ENCODE assay signal across 29 cellular contexts in the genomic region with DNA sequence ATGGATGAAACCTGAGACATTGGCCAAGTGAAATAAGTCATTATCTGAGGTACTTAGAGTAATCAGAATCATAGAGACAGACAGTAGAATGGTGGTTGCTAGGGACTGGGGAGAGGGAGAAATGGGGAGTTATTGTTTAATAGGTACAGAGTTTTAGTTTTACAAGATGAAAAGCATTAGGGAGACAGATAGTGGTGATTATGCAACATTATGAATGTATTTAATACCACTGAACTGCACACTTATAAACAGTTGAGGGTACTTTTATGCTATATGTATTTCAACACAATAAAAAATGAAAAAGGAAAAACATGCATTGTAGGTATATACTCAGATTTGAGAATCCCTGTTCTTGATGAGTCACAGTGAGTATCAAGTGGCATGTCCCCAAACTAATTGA.
"Had no signal": no experiment of that assay in that cellular context is flagged by ENCODE, and none has a peak within 500 bp of the region (broad histone marks: within the 10 kb centered on the region; RNA-seq: fewer than 3 reads in every experiment).

No MANE protein-coding gene starts in this region.

- H3K27ac Mint-ChIP-seq: activated CD4-positive, alpha-beta memory T cell treated with anti-CD3 and anti-CD28 coated beads for 36 hours; activated naive CD4-positive, alpha-beta T cell treated with anti-CD3 and anti-CD28 coated beads, Interleukin-2, amount 50 U/mL, for 24 hours; activated naive CD8-positive, alpha-beta T cell treated with anti-CD3 and anti-CD28 coated beads, Interleukin-2, amount 50 U/mL, for 24 hours; activated T-cell treated with anti-CD3 and anti-CD28 coated beads, Interleukin-2, amount 50 U/mL, for 24 hours; activated T-helper 2 cell treated with anti-CD3 and anti-CD28 coated beads, Interferon-gamma antibody, Interleukin-2, Interleukin-4, amounts not matched to agents 10 μg/mL and 5 μg/mL and 100 μg/mL, durations not matched to agents 14 hours and 24 hours and 36 hours; dendritic cell treated with granulocyte-macrophage colony-stimulating factor and Interleukin-4, amounts not matched to agents 40 ng/mL and 50 ng/mL, for 4 days; mesothelial cell of epicardium had no signal

- H3K36me3 ChIP-seq: gastrocnemius medialis, ovary, prostate gland had no signal

- H3K27me3 Mint-ChIP-seq: activated CD4-positive, alpha-beta memory T cell treated with anti-CD3 and anti-CD28 coated beads for 36 hours; activated naive CD4-positive, alpha-beta T cell treated with anti-CD3 and anti-CD28 coated beads, Interleukin-2, amount 50 U/mL, for 24 hours; activated naive CD8-positive, alpha-beta T cell treated with anti-CD3 and anti-CD28 coated beads, Interleukin-2, amount 50 U/mL, for 24 hours; activated T-cell treated with anti-CD3 and anti-CD28 coated beads, Interleukin-2, amount 50 U/mL, for 24 hours; dendritic cell treated with granulocyte-macrophage colony-stimulating factor and Interleukin-4, amounts not matched to agents 40 ng/mL and 50 ng/mL, for 4 days; naive thymus-derived CD4-positive, alpha-beta T cell had no signal

- H3K4me1 ChIP-seq: esophagus muscularis mucosa, gastrocnemius medialis, prostate gland, testis, transverse colon had no signal

- H3K9me3 ChIP-seq: prostate gland, testis had no signal

- DNase-seq: activated CD4-positive, alpha-beta memory T cell treated with anti-CD3 and anti-CD28 coated beads for 36 hours; activated CD4-positive, alpha-beta T cell treated with anti-CD3 and anti-CD28 coated beads for 4 hours; activated CD8-positive, alpha-beta memory T cell treated with anti-CD3 and anti-CD28 coated beads, Interleukin-2, amount 50 U/mL, for 4 hours; activated naive CD8-positive, alpha-beta T cell treated with anti-CD3 and anti-CD28 coated beads, Interleukin-2, amount 50 U/mL, for 24 hours; activated T-cell treated with anti-CD3 and anti-CD28 coated beads, Interleukin-2, amount 50 U/mL, for 24 hours; amygdala; central memory CD4-positive, alpha-beta T cell; effector CD4-positive, alpha-beta T cell; gastrocnemius medialis; glutamatergic neuron; left cardiac atrium; mammary epithelial cell; naive thymus-derived CD4-positive, alpha-beta T cell; ovary; retina; stimulated activated CD4-positive, alpha-beta T cell treated with anti-CD3 and anti-CD28 coated beads, Interleukin-12 subunit alpha, Interleukin-12 subunit beta, amount 100 ng/mL, for 4 hours; stimulated activated CD4-positive, alpha-beta T cell treated with anti-CD3 and anti-CD28 coated beads, Interleukin-4, amount 100 ng/mL, for 1 hour; stimulated activated naive CD8-positive, alpha-beta T cell treated with anti-CD3 and anti-CD28 coated beads, Interleukin-15, Interleukin-2, amounts not matched to agents 100 U/mL and 50 U/mL, for 24 hours; testis; transverse colon had no signal

- H3K27ac ChIP-seq: esophagus muscularis mucosa, gastrocnemius medialis, ovary, prostate gland, skin epidermis, testis, transverse colon had no signal

- H3K27me3 ChIP-seq: esophagus muscularis mucosa, gastrocnemius medialis, ovary, testis, transverse colon had no signal

- H3K4me1 Mint-ChIP-seq: mesothelial cell of epicardium had no signal

- FAIRE-seq: keratinocyte had no signal

- H3K4me3 Mint-ChIP-seq: activated CD4-positive, alpha-beta memory T cell treated with anti-CD3 and anti-CD28 coated beads for 36 hours; activated naive CD4-positive, alpha-beta T cell treated with anti-CD3 and anti-CD28 coated beads, Interleukin-2, amount 50 U/mL, for 24 hours; activated naive CD8-positive, alpha-beta T cell treated with anti-CD3 and anti-CD28 coated beads, Interleukin-2, amount 50 U/mL, for 24 hours; activated T-cell treated with anti-CD3 and anti-CD28 coated beads, Interleukin-2, amount 50 U/mL, for 24 hours; dendritic cell treated with granulocyte-macrophage colony-stimulating factor and Interleukin-4, amounts not matched to agents 40 ng/mL and 50 ng/mL, for 4 days; mesothelial cell of epicardium; naive thymus-derived CD4-positive, alpha-beta T cell had no signal

- H3K4me3 ChIP-seq: esophagus muscularis mucosa, gastrocnemius medialis, ovary, prostate gland, skin epidermis, testis, transverse colon had no signal

- ATAC-seq: activated naive CD8-positive, alpha-beta T cell treated with anti-CD3 and anti-CD28 coated beads, Interleukin-2, amount 50 U/mL, for 24 hours; gastrocnemius medialis; left cardiac atrium; naive thymus-derived CD4-positive, alpha-beta T cell; sciatic nerve; stimulated activated naive CD8-positive, alpha-beta T cell treated with anti-CD3 and anti-CD28 coated beads, Interleukin-15, Interleukin-2, amounts not matched to agents 100 U/mL and 50 U/mL, for 24 hours had no signal
